12 cellular contexts compared by ENCODE assay signal in the genomic region with DNA sequence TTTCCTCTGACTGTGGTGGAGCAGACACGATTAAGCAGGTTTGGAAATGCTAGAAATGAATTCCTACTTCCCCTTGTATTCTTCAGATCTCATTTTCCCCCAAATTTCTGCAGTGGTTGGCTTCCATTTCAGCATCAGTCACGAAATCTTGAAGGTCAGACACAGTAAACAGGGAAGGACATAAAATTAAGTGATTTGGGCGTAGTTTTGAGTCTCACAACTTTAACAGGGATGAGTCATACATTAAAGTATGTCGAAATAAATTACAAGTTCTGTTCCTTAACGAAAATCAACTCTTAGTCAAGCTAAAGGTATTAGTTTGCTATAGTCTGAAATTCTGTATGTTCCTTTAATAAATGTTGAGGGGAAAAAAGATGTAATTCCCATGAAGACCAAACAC.
DNase-seq lines count a peak whose midpoint lies in the region; ATAC-seq and TF ChIP-seq lines count a peak whose summit lies in the region.
"Had no signal": no experiment of that assay in that cellular context is flagged by ENCODE, and none has a peak within 500 bp of the region (broad histone marks: within the 10 kb centered on the region; RNA-seq: fewer than 3 reads in every experiment).

No MANE protein-coding gene starts in this region.

- TF ChIP-seq CTCF in cardiac fibroblast (IDR thresholded peaks at IDR 0.05; ENCODE audit: low read depth, low read length) (no peak), mucosa of descending colon (IDR thresholded peaks at IDR 0.05) (no peak), endothelial cell (IDR thresholded peaks at IDR 0.05; ENCODE audit: unreplicated experiment) (no peak)

- no peaks in the 10 kb centered on the region for H3K27me3 Mint-ChIP-seq in endothelial cell (ENCODE audit: unreplicated experiment)

- no peak overlapping the region for H3K27ac Mint-ChIP-seq in endothelial cell (ENCODE audit: unreplicated experiment)

- no peaks in the 10 kb centered on the region for H3K4me1 Mint-ChIP-seq in endothelial cell (ENCODE audit: unreplicated experiment)

- intact Hi-C loops in mucosa of descending colon (cut with DNase I, micrococcal nuclease) = no loop called here

- H3K4me3 ChIP-seq in cardiac fibroblast (replicated peaks in 1 of 2; ENCODE audit: low read depth in 2 of 2, low read length in 2 of 2) (no peak overlapping the region), mucosa of descending colon (no peak overlapping the region)
- H3K4me3 ChIP-seq: cardiac muscle cell had no signal

- peaks cover 24% of the 10 kb centered on the region for H3K36me3 Mint-ChIP-seq in endothelial cell (ENCODE audit: low read depth, unreplicated experiment)

- peaks cover 5% of the 10 kb centered on the region for H3K4me1 ChIP-seq in mucosa of descending colon (ENCODE audit: low read depth)

- H3K9me3 ChIP-seq in mucosa of descending colon = no peaks in the 10 kb centered on the region

- no peaks in the 10 kb centered on the region for H3K9me3 Mint-ChIP-seq in endothelial cell (ENCODE audit: unreplicated experiment)

- ATAC-seq in mucosa of descending colon = peak; percentile 73

- DNase-seq in AG20443 (ENCODE audit: low spot score) (peak; percentile 63), MV-4-11 (lab: John Stamatoyannopoulos, UW) (peak; percentile 85), cardiac fibroblast (ENCODE audit: low read depth in 2 of 2) (peak; percentile 67 to 82), mucosa of descending colon (no peak), globus pallidus (ENCODE audit: low spot score) (no peak), DMS114 treated with DMSO at 0.1 percent for 48 hours (lab: John Stamatoyannopoulos, UW; ENCODE audit: unreplicated experiment) (no peak), endothelial cell (ENCODE audit: low spot score) (no peak), DMS53 treated with DMSO at 0.1 percent for 48 hours (lab: John Stamatoyannopoulos, UW; ENCODE audit: unreplicated experiment) (no peak)
- DNase-seq: activated CD4-positive, CD25-positive, alpha-beta regulatory T cell treated with anti-CD3 and anti-CD28 coated beads, Interleukin-2, amount 50 U/mL, for 72 hours; NCI-H1417; OCI-M1 had no signal

- H3K36me3 ChIP-seq in mucosa of descending colon (ENCODE audit: low read depth) = no peaks in the 10 kb centered on the region

- H3K4me3 Mint-ChIP-seq in endothelial cell (ENCODE audit: unreplicated experiment) = no peak overlapping the region

Comparison
In these comparisons a context has a peak if more than half of its experiments do, and no peak if none do; other contexts are left out.
1. DNase-seq: peak in AG20443 (single experiment), MV-4-11 (single experiment) and cardiac fibroblast (2 of 2); none in mucosa of descending colon (0 of 3), globus pallidus (single experiment), DMS114 treated with DMSO at 0.1 percent for 48 hours (single experiment), endothelial cell (single experiment) and DMS53 treated with DMSO at 0.1 percent for 48 hours (single experiment).